Comparison of ENCODE assay signal across 15 cellular contexts in genomic region chr2:61268249-61268648, GRCh38.
"Had no signal": no experiment of that assay in that cellular context is flagged by ENCODE, and none has a peak within 500 bp of the region (broad histone marks: within the 10 kb centered on the region; RNA-seq: fewer than 3 reads in every experiment).

No MANE protein-coding gene starts in this region.

- H3K36me3 ChIP-seq: uterus had no signal

- DNase-seq: activated B cell treated with CpG ODN at 0.5 μM for 24 hours; activated CD4-positive, alpha-beta T cell treated with anti-CD3 and anti-CD28 coated beads, Interleukin-2, amount 50 U/mL, for 1 hour; activated naive CD4-positive, alpha-beta T cell treated with anti-CD3 and anti-CD28 coated beads, Interleukin-2, amount 50 U/mL, for 16 hours; activated T-cell treated with anti-CD3 and anti-CD28 coated beads for 4 hours; dorsolateral prefrontal cortex; heart right ventricle; kidney; left ventricle myocardium superior; right cardiac atrium; small intestine; thyroid gland; uterus had no signal

- H3K4me1 ChIP-seq: heart right ventricle, thyroid gland, uterus had no signal

- FAIRE-seq: small intestine had no signal

- H3K4me3 Mint-ChIP-seq: activated B cell treated with CpG ODN at 0.5 μM for 24 hours, mesothelial cell of epicardium had no signal

- H3K27ac Mint-ChIP-seq: activated B cell treated with CpG ODN at 0.5 μM for 24 hours; activated T-helper 2 cell treated with anti-CD3 and anti-CD28 coated beads, Interferon-gamma antibody, Interleukin-2, Interleukin-4, amounts not matched to agents 10 μg/mL and 5 μg/mL and 100 μg/mL, durations not matched to agents 14 hours and 24 hours and 36 hours; mesothelial cell of epicardium had no signal

- ATAC-seq: left ventricle myocardium superior, right cardiac atrium had no signal

- H3K4me3 ChIP-seq: dorsolateral prefrontal cortex, heart right ventricle, thyroid gland, uterus had no signal

- H3K4me1 Mint-ChIP-seq: activated B cell treated with CpG ODN at 0.5 μM for 24 hours had no signal

- H3K27me3 Mint-ChIP-seq: activated B cell treated with CpG ODN at 0.5 μM for 24 hours had no signal

- H3K27ac ChIP-seq: dorsolateral prefrontal cortex, heart right ventricle, neutrophil, thyroid gland, uterus had no signal

- H3K9me3 Mint-ChIP-seq: activated B cell treated with CpG ODN at 0.5 μM for 24 hours; activated T-helper 2 cell treated with anti-CD3 and anti-CD28 coated beads, Interferon-gamma antibody, Interleukin-2, Interleukin-4, amounts not matched to agents 10 μg/mL and 5 μg/mL and 100 μg/mL, durations not matched to agents 14 hours and 24 hours and 36 hours; mesothelial cell of epicardium had no signal

- H3K9me3 ChIP-seq: heart right ventricle, neutrophil, thyroid gland, uterus had no signal

- H3K27me3 ChIP-seq: dorsolateral prefrontal cortex, heart right ventricle, neutrophil, thyroid gland, uterus had no signal
